8 cellular contexts compared by ENCODE assay signal in the genomic region with DNA sequence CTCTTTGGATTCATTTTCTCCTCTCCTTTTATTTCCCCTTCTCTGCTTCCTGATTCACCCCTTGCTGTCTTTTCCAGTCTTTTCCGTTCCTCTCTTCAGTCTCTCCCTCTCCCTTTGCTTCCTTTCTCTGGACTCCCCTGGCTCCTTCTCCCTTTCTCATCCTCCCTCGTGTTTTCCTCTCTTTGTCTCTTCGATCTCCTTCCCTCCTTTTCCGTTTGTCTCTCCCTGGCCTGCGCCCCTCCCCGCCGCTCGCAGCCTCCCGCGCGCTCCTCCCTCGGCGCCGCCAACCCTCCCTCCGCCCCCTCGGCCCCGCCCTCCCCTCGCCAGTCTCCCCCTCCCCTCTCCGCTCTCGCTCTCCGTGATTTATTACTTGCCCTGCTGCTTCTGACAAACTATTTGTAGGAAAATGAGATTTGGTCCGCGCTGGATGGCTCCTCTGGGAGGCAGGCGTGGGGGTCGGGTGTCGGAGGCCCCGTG. TPM values are rescaled to one million over a fixed set of nuclear protein-coding genes. Genes with fewer than 3 reads are reported as not detected.
A peak's percentile ranks its signal among the peaks of the same experiment; 100 is the strongest.
DNase-seq lines count a peak whose midpoint lies in the region; ATAC-seq lines count a peak whose summit lies in the region.

No MANE protein-coding gene starts in this region.

- H3K27ac Mint-ChIP-seq in activated CD4-positive, alpha-beta T cell treated with anti-CD3 and anti-CD28 coated beads, Interleukin-2, amount 10 ng/mL, durations not matched to agents 7 days and 5 days, result peak overlapping the region; percentile 72

- H3K79me1 ChIP-seq in mesendoderm (ENCODE audit: low read length), result no peaks in the 10 kb centered on the region

- peak overlapping the region; percentile 96 for H3K18ac ChIP-seq in mesendoderm (ENCODE audit: low read length)

- no peaks in the 10 kb centered on the region for H3K27me3 ChIP-seq in effector memory CD4-positive, alpha-beta T cell (replicated peaks; ENCODE audit: control insufficient read depth, insufficient read depth, low read length, poor library complexity, severe bottlenecking)
- no peaks in the 10 kb centered on the region for H3K27me3 ChIP-seq in mesendoderm (ENCODE audit: insufficient read depth, low read length, poor library complexity)

- H3K36me3 ChIP-seq in effector memory CD4-positive, alpha-beta T cell (ENCODE audit: control insufficient read depth, insufficient read depth, low read length), result no peaks in the 10 kb centered on the region
- H3K36me3 ChIP-seq in mesendoderm (ENCODE audit: control insufficient read depth, insufficient read depth, low read length), result no peaks in the 10 kb centered on the region

- H3K4me1 ChIP-seq in effector memory CD4-positive, alpha-beta T cell (ENCODE audit: control insufficient read depth, insufficient read depth, low read length, poor library complexity, severe bottlenecking), result no peaks in the 10 kb centered on the region
- no peaks in the 10 kb centered on the region for H3K4me1 ChIP-seq in mesendoderm (ENCODE audit: control insufficient read depth, low read depth, low read length)

- no peak overlapping the region for H3K23ac ChIP-seq in mesendoderm (ENCODE audit: low read length)

- H2BK120ac ChIP-seq in mesendoderm (ENCODE audit: low read depth, low read length), result no peak overlapping the region

- ATAC-seq in HG02678 (IDR thresholded peaks at IDR 0.05; ENCODE audit: unreplicated experiment), result no peak

- peak overlapping the region; percentile 71 for H4K5ac ChIP-seq in mesendoderm (ENCODE audit: low read length)

- H3K9me3 ChIP-seq in effector memory CD4-positive, alpha-beta T cell (ENCODE audit: control insufficient read depth, low read length), result no peaks in the 10 kb centered on the region

- peak overlapping the region; percentile 39 for H3K4me3 ChIP-seq in effector memory CD4-positive, alpha-beta T cell (ENCODE audit: insufficient read depth, low read depth, low read length, poor library complexity, severe bottlenecking)
- peak overlapping the region; percentile 32 for H3K4me3 ChIP-seq in mesendoderm (ENCODE audit: low read length)

- H3K79me2 ChIP-seq in mesendoderm (ENCODE audit: control insufficient read depth, insufficient read depth, low read length), result no peaks in the 10 kb centered on the region

- H3K27me3 Mint-ChIP-seq in activated CD4-positive, alpha-beta T cell treated with anti-CD3 and anti-CD28 coated beads, Interleukin-2, amount 10 ng/mL, durations not matched to agents 7 days and 5 days, result peaks cover 16% of the 10 kb centered on the region

- H3K4me3 Mint-ChIP-seq in activated CD4-positive, alpha-beta T cell treated with anti-CD3 and anti-CD28 coated beads, Interleukin-2, amount 10 ng/mL, durations not matched to agents 7 days and 5 days, result peak overlapping the region; percentile 55

- no peaks in the 10 kb centered on the region for H3K9me3 Mint-ChIP-seq in activated CD4-positive, alpha-beta T cell treated with anti-CD3 and anti-CD28 coated beads, Interleukin-2, amount 10 ng/mL, durations not matched to agents 7 days and 5 days

- H3K27ac ChIP-seq in effector memory CD4-positive, alpha-beta T cell (ENCODE audit: insufficient read depth, low read length, poor library complexity, severe bottlenecking), result no peak overlapping the region
- H3K27ac ChIP-seq in mesendoderm (ENCODE audit: low read depth, low read length), result no peak overlapping the region

- DNase-seq in NCI-H524 (lab: John Stamatoyannopoulos, UW), result peak; percentile 45 to 67
- DNase-seq in NCI-H524 treated with DMSO at 0.1 percent for 48 hours (lab: John Stamatoyannopoulos, UW), result no peak
- peak; percentile 86 for DNase-seq in NCI-H2227 treated with DMSO at 0.1 percent for 48 hours (lab: John Stamatoyannopoulos, UW)
- DNase-seq in activated CD4-positive, alpha-beta T cell treated with anti-CD3 and anti-CD28 coated beads, Interleukin-2, amount 10 ng/mL, durations not matched to agents 7 days and 5 days, result peak; percentile 47
- peak in 1 of 3 donors; percentile 4 for DNase-seq in effector memory CD4-positive, alpha-beta T cell
- peak; percentile 75 for DNase-seq in mesendoderm
- peak; percentile 5 to 10 for DNase-seq in stimulated activated CD8-positive, alpha-beta memory T cell treated with anti-CD3 and anti-CD28 coated beads, Interleukin-4, amount 100 ng/mL, for 4 hours (ENCODE audit: low read depth in 2 of 2, low spot score in 1 of 2)

- POLR2A ChIA-PET in activated CD4-positive, alpha-beta T cell treated with anti-CD3 and anti-CD28 coated beads, Interleukin-2, amount 10 ng/mL, durations not matched to agents 7 days and 5 days (lab: Charles Lee), result no interaction called here

- CTCF ChIA-PET in activated CD4-positive, alpha-beta T cell treated with anti-CD3 and anti-CD28 coated beads, Interleukin-2, amount 10 ng/mL, durations not matched to agents 7 days and 5 days (lab: Charles Lee), result no interaction called here

- H2BK15ac ChIP-seq in mesendoderm (replicated peaks; ENCODE audit: low read depth), result no peak overlapping the region

- H3K4ac ChIP-seq in mesendoderm (ENCODE audit: low read depth, low read length), result no peak overlapping the region

- H4K8ac ChIP-seq in mesendoderm (ENCODE audit: low read depth, low read length), result no peak overlapping the region

- H2BK5ac ChIP-seq in mesendoderm (ENCODE audit: low read length), result no peak overlapping the region

- H3K56ac ChIP-seq in mesendoderm (ENCODE audit: low read length), result peak overlapping the region; percentile 82

- WGBS in mesendoderm (ENCODE audit: extremely low coverage, insufficient coverage, low lambda C conversion rate), result no CpG with 5 or more reads among the region's 27 CpGs

- H3K36me3 Mint-ChIP-seq in activated CD4-positive, alpha-beta T cell treated with anti-CD3 and anti-CD28 coated beads, Interleukin-2, amount 10 ng/mL, durations not matched to agents 7 days and 5 days (ENCODE audit: low read depth), result no peaks in the 10 kb centered on the region

- H2AK5ac ChIP-seq in mesendoderm (ENCODE audit: low read length), result no peak overlapping the region

- peaks cover 12% of the 10 kb centered on the region for H3K4me1 Mint-ChIP-seq in activated CD4-positive, alpha-beta T cell treated with anti-CD3 and anti-CD28 coated beads, Interleukin-2, amount 10 ng/mL, durations not matched to agents 7 days and 5 days

- H3K4me2 ChIP-seq in mesendoderm (ENCODE audit: low read length), result peak overlapping the region; percentile 38

- peak overlapping the region; percentile 65 for H3K9ac ChIP-seq in mesendoderm (ENCODE audit: low read length)

RNA-seq across cellular contexts. Expression of gene PAX8, which starts 46.0 kb away (rescaled TPM):
- total RNA-seq in activated CD4-positive, alpha-beta T cell treated with anti-CD3 and anti-CD28 coated beads, Interleukin-2, amount 10 ng/mL, durations not matched to agents 7 days and 5 days, result under 1 TPM; 0.69 to 0.74 TPM
- polyA plus RNA-seq in mesendoderm (2013, experiment 1 of 2), result 0.06 TPM
- polyA plus RNA-seq in mesendoderm (2013, experiment 2 of 2), result 0.08 TPM
